In the genomic region with DNA sequence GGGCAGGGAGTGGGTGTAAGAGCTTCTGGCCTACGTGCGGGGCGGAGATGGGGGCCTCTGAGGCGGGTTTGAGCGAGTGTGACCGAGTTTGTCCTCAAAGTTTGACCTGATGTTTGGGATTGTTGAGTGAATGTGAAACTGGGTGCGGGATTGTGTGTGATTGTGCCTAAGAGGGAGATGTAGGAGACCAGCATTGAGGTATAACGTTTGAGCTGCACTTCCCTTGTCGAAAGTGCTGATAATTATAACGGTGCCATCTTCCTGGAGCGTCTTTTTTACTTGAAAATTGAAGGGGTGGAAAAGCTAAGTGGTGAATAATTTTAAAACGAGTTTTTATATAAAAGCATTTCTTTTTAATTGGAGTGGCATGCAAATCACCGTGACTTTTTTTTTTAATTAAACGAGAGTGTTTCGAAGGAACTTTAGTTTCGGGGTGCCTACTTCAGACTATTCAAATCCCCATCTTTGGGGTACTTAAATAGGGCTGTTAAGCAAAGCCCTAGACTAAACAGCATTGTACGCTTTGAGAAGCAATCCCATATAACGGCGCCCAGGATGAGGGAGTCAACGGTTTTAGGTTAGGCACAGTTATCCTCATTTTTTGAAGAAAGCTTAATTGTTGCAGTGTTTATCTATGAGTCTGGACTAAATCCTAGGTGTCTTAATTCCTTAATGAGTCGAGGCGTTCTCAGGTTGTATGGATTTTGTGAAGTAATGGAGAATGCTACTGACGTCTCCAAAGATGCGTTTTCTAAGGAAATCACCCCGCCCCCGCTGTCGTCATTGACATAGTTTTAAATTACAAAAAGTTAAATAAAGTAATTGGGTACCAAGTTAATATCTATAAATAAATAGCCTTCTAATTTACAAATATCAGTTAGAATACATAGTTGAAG, we compare ENCODE assay signal across 8 cellular contexts. TPM values are rescaled to one million over a fixed set of nuclear protein-coding genes. Genes with fewer than 3 reads are reported as not detected.
DNase-seq lines count a peak whose midpoint lies in the region; ATAC-seq, FAIRE-seq and TF ChIP-seq lines count a peak whose summit lies in the region.

No MANE protein-coding gene starts in this region.

- H4K20me1 ChIP-seq in keratinocyte (ENCODE audit: control insufficient read depth, extremely low read depth, insufficient read depth, low read length): peaks cover 7% of the 10 kb centered on the region

- H3K79me2 ChIP-seq in keratinocyte (ENCODE audit: control insufficient read depth, insufficient read depth, low read length): peaks cover 61% of the 10 kb centered on the region

- peak overlapping the region; percentile 91 for H3K4me2 ChIP-seq in keratinocyte (ENCODE audit: control insufficient read depth, extremely low read depth, insufficient read depth, low read depth, low read length)

- H3K9me3 ChIP-seq in cardiac muscle cell (ENCODE audit: low read depth) (no peaks in the 10 kb centered on the region), keratinocyte (ENCODE audit: control insufficient read depth, low read depth, low read length) (no peaks in the 10 kb centered on the region)

- FAIRE-seq in keratinocyte (lab: Jason Lieb, UNC): no peak

- peaks cover 8% of the 10 kb centered on the region for H3K36me3 ChIP-seq in cardiac muscle cell
- peaks cover 0 to 2% of the 10 kb centered on the region in 2 experiments for H3K36me3 ChIP-seq in keratinocyte (ENCODE audit: control insufficient read depth in 2 of 2, extremely low read depth in 1 of 2, insufficient read depth in 2 of 2, low read length in 2 of 2)

- intact Hi-C loops in cardiac septum (cut with DNase I): loop anchor here (10.0 kb wide), 2 partner anchors 209 to 269 kb away; a partner anchor contains a TSS

- no peak for TF ChIP-seq CTCF in cardiac muscle cell (IDR thresholded peaks at IDR 0.05; ENCODE audit: low read depth, low read length)
- no peak for TF ChIP-seq CTCF in keratinocyte (optimal IDR thresholded peaks at IDR 0.05 in 1 of 3, IDR thresholded peaks at IDR 0.05 in 1 of 3, conservative IDR thresholded peaks at IDR 0.05 in 1 of 3; ENCODE audit: extremely low read depth in 1 of 3, insufficient read depth in 2 of 3, low read length in 3 of 3)

- no peaks in the 10 kb centered on the region for H3K4me1 ChIP-seq in cardiac muscle cell (ENCODE audit: low read depth)
- H3K4me1 ChIP-seq in keratinocyte (ENCODE audit: control insufficient read depth, extremely low read depth, insufficient read depth, low read length): peaks cover 12% of the 10 kb centered on the region

- H3K27me3 ChIP-seq in cardiac muscle cell (no peaks in the 10 kb centered on the region), keratinocyte (ENCODE audit: control insufficient read depth, extremely low read depth, insufficient read depth, low read length) (no peaks in the 10 kb centered on the region)

- DNase-seq in cardiac muscle cell (ENCODE audit: low read depth in 1 of 2, low spot score in 1 of 2): peak; percentile 17 to 60
- no peak for DNase-seq in cardiac septum (ENCODE audit: low spot score)
- DNase-seq in NAMALWA (ENCODE audit: low spot score): peak; percentile 20
- peak; percentile 37 for DNase-seq in amniotic epithelial cell (ENCODE audit: low read depth)
- DNase-seq in keratinocyte (ENCODE audit: low read depth, low spot score): no peak
- DNase-seq in stromal cell of bone marrow (ENCODE audit: low read depth): peak; percentile 22
- DNase-seq in ecto neural progenitor cell (ENCODE audit: low spot score): no peak

- peak overlapping the region; percentile 99 for H3K9ac ChIP-seq in keratinocyte (ENCODE audit: control insufficient read depth, extremely low read depth, insufficient read depth, low read length)

- dilution Hi-C loops in keratinocyte (cut with MboI; ENCODE audit: extremely low pct_ligation_motif_present, low sequenced_read_pairs): no loop called here

- H2AFZ ChIP-seq in keratinocyte (ENCODE audit: control insufficient read depth, low read length): peak overlapping the region; percentile 95

- no peak for ATAC-seq in GM19397 (IDR thresholded peaks at IDR 0.05; ENCODE audit: unreplicated experiment)

- H3K9me1 ChIP-seq in keratinocyte (ENCODE audit: control insufficient read depth, extremely low read depth, insufficient read depth, low read length): peaks cover 2% of the 10 kb centered on the region

- peak overlapping the region; percentile 60 for H3K4me3 ChIP-seq in cardiac muscle cell
- peak overlapping the region; percentile 78 to 99 (median 89) for H3K4me3 ChIP-seq in keratinocyte (ENCODE audit: control insufficient read depth in 2 of 3, extremely low read depth in 1 of 3, insufficient read depth in 2 of 3, low read depth in 1 of 3, low read length in 3 of 3)

- H3K27ac ChIP-seq in cardiac muscle cell (peak overlapping the region; percentile 97), keratinocyte (ENCODE audit: control insufficient read depth, insufficient read depth, low read length) (peak overlapping the region; percentile 96)

RNA-seq across cellular contexts. Expression of a gene that starts 0.6 kb away (rescaled TPM):
- total RNA-seq in cardiac muscle cell (57.4 and 83.4 TPM in 2 replicates), cardiac septum (38.6 TPM)
- polyA plus RNA-seq in cardiac muscle cell (39.8 and 57.0 TPM in 2 replicates), keratinocyte (45.5 to 82.6 TPM (median 67.3 TPM) in 3 replicates)
- polyA plus RNA-seq in keratinocyte (2011; ENCODE audit: low read depth): 47.2 TPM
- 50.4 and 82.4 TPM in 2 replicates for polyA plus RNA-seq in keratinocyte (2011; cell fraction: cytosol; rRNA removed)
- 54.1 and 66.1 TPM in 2 replicates for polyA plus RNA-seq in keratinocyte (2011; cell fraction: nucleus; rRNA removed)
- polyA plus RNA-seq in keratinocyte (2012; ENCODE audit: low replicate concordance): 41.6 and 69.7 TPM in 2 replicates
- 4.2 to 54.6 TPM (median 20.1 TPM) in 3 replicates for polyA minus RNA-seq in keratinocyte
- 47.6 TPM for polyA minus RNA-seq in keratinocyte (2011; cell fraction: cytosol; rRNA and poly(A)+ RNA removed)
- polyA minus RNA-seq in keratinocyte (2011; cell fraction: nucleus; rRNA and poly(A)+ RNA removed): 24.8 and 62.8 TPM in 2 replicates

RNA-seq across cellular contexts. Expression of a gene that starts 1.1 kb away (rescaled TPM):
- total RNA-seq in cardiac muscle cell (1.2 and 2.5 TPM in 2 replicates), cardiac septum (4.0 TPM)
- polyA plus RNA-seq in cardiac muscle cell (3.8 and 4.4 TPM in 2 replicates), keratinocyte (2.0 to 3.5 TPM (median 2.3 TPM) in 3 replicates)
- polyA plus RNA-seq in keratinocyte (2011; ENCODE audit: low read depth): 3.0 TPM
- polyA plus RNA-seq in keratinocyte (2011; cell fraction: cytosol; rRNA removed): 1.1 and 2.0 TPM in 2 replicates
- 6.9 and 7.1 TPM in 2 replicates for polyA plus RNA-seq in keratinocyte (2011; cell fraction: nucleus; rRNA removed)
- polyA plus RNA-seq in keratinocyte (2012; ENCODE audit: low replicate concordance): 1.6 and 3.3 TPM in 2 replicates
- 1.3 to 5.6 TPM (median 5.1 TPM) in 3 replicates for polyA minus RNA-seq in keratinocyte
- not detected for polyA minus RNA-seq in keratinocyte (2011; cell fraction: cytosol; rRNA and poly(A)+ RNA removed)
- polyA minus RNA-seq in keratinocyte (2011; cell fraction: nucleus; rRNA and poly(A)+ RNA removed): 1.8 and 5.0 TPM in 2 replicates

Comparison
In these comparisons a context has a peak if more than half of its experiments do, and no peak if none do; other contexts are left out.
1. DNase-seq: peak in cardiac muscle cell (2 of 2), NAMALWA (single experiment), amniotic epithelial cell (single experiment) and stromal cell of bone marrow (single experiment); none in cardiac septum (single experiment), keratinocyte (single experiment) and ecto neural progenitor cell (single experiment).